13 cellular contexts compared by ENCODE assay signal in the genomic region with DNA sequence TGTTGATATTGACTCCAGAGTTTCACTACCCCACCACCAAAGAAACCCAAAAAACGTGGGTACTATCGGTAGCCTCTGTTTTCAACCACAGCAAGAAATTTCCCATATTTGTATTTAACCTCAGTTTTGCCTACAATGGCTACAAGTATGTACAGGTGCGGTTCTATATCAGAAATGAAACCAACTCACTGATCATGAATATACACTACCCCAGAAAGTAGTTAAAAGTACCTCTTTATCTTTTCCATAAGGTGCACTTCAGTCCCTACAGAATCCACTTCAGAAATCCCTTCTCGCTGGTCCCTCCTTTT.
DNase-seq lines count a peak whose midpoint lies in the region; ATAC-seq and TF ChIP-seq lines count a peak whose summit lies in the region.
"Had no signal": no experiment of that assay in that cellular context is flagged by ENCODE, and none has a peak within 500 bp of the region (broad histone marks: within the 10 kb centered on the region; RNA-seq: fewer than 3 reads in every experiment).

No MANE protein-coding gene starts in this region.

- no peak overlapping the region for H3K9ac ChIP-seq in mesenchymal stem cell (ENCODE audit: low read length)
- H3K9ac ChIP-seq: BLaER1 treated with 17β-estradiol and CSF1 and Interleukin-3, amounts not matched to agents 10 nM and 100 nM had no signal

- H2BK120ac ChIP-seq in mesenchymal stem cell (ENCODE audit: low read depth, low read length) = no peak overlapping the region

- no peak for TF ChIP-seq POLR2A in erythroblast (IDR thresholded peaks at IDR 0.05; ENCODE audit: low read length)

- H3K27ac ChIP-seq in mesenchymal stem cell (ENCODE audit: low read length, poor library complexity, severe bottlenecking) = peak overlapping the region; percentile 35

- DNase-seq in mesenchymal stem cell = no peak
- DNase-seq in activated gamma-delta T cell treated with Interleukin-2 at 50 U/mL for 16 hours = no peak
- no peak for DNase-seq in erythroblast (lab: John Stamatoyannopoulos, UW)
- no peak for DNase-seq in CD1c-positive myeloid dendritic cell (ENCODE audit: extremely low spot score)
- DNase-seq: activated T-cell treated with anti-CD3 and anti-CD28 coated beads, Interleukin-2, amount 50 U/mL, for 24 hours; H9; NCI-H345 had no signal

- no peak overlapping the region for H3K4me3 ChIP-seq in mesenchymal stem cell (ENCODE audit: insufficient read depth in 1 of 2, low read depth in 1 of 2, low read length in 2 of 2)
- H3K4me3 ChIP-seq: BLaER1 treated with 17β-estradiol and CSF1 and Interleukin-3, amounts not matched to agents 10 nM and 100 nM; lung had no signal

- peaks cover 4% of the 10 kb centered on the region for H3K4me1 ChIP-seq in mesenchymal stem cell (ENCODE audit: control insufficient read depth, insufficient read depth, low read depth, low read length)

- H3K27me3 ChIP-seq in mesenchymal stem cell (ENCODE audit: control insufficient read depth in 1 of 2, insufficient read depth in 1 of 2, low read length in 2 of 2) = no peaks in the 10 kb centered on the region
- H3K27me3 ChIP-seq: BLaER1 treated with 17β-estradiol and CSF1 and Interleukin-3, amounts not matched to agents 10 nM and 100 nM had no signal

- H3K4ac ChIP-seq in mesenchymal stem cell (ENCODE audit: low read depth in 1 of 2, low read length in 2 of 2) = no peak overlapping the region

- WGBS in mesenchymal stem cell = 88% methylated on average over 4 of the region's 4 CpGs

- H4K91ac ChIP-seq in mesenchymal stem cell (ENCODE audit: low read length) = no peak overlapping the region

- H2BK5ac ChIP-seq in mesenchymal stem cell (ENCODE audit: low read depth, low read length, poor library complexity, severe bottlenecking) = no peak overlapping the region

- H2AK5ac ChIP-seq in mesenchymal stem cell (ENCODE audit: low read length, severe bottlenecking) = peak overlapping the region; percentile 85

- no peak overlapping the region for H2BK12ac ChIP-seq in mesenchymal stem cell (ENCODE audit: low read length in 2 of 2)

- no peak overlapping the region for H3K14ac ChIP-seq in mesenchymal stem cell (ENCODE audit: low read length in 2 of 2)

- H3K9me3 ChIP-seq in mesenchymal stem cell (ENCODE audit: control insufficient read depth, low read length) = no peaks in the 10 kb centered on the region
- H3K9me3 ChIP-seq: BLaER1 treated with 17β-estradiol and CSF1 and Interleukin-3, amounts not matched to agents 10 nM and 100 nM had no signal

- no peak overlapping the region for H3K18ac ChIP-seq in mesenchymal stem cell (ENCODE audit: low read depth in 1 of 2, low read length in 2 of 2)

- H2BK15ac ChIP-seq in mesenchymal stem cell (ENCODE audit: low read depth, poor library complexity, severe bottlenecking) = no peak overlapping the region

- no peak overlapping the region for H3K23ac ChIP-seq in mesenchymal stem cell (ENCODE audit: low read length in 2 of 2)

- no peak overlapping the region for H2AFZ ChIP-seq in mesenchymal stem cell (ENCODE audit: low read depth, low read length)

- H3K79me1 ChIP-seq in mesenchymal stem cell (replicated peaks; ENCODE audit: low read length, poor library complexity, severe bottlenecking) = no peaks in the 10 kb centered on the region

- H3K4me2 ChIP-seq in mesenchymal stem cell (ENCODE audit: low read length, poor library complexity, severe bottlenecking) = no peak overlapping the region

- peak; percentile 67 for ATAC-seq in GM19023 (IDR thresholded peaks at IDR 0.05; ENCODE audit: unreplicated experiment)
- peak; percentile 62 for ATAC-seq in GM21786 (IDR thresholded peaks at IDR 0.05; ENCODE audit: unreplicated experiment)
- peak; percentile 66 for ATAC-seq in HG03135 (IDR thresholded peaks at IDR 0.05; ENCODE audit: unreplicated experiment)
- ATAC-seq: activated CD4-positive, CD25-positive, alpha-beta regulatory T cell treated with anti-CD3 and anti-CD28 coated beads, Interleukin-2, amount 50 U/mL, for 24 hours had no signal

- no peak overlapping the region for H4K8ac ChIP-seq in mesenchymal stem cell (ENCODE audit: low read length)

- H3K36me3 ChIP-seq in mesenchymal stem cell (ENCODE audit: control insufficient read depth in 1 of 2, insufficient read depth in 2 of 2, low read depth in 1 of 2, low read length in 2 of 2) = peaks cover 0 to 3% of the 10 kb centered on the region in 2 experiments
- H3K36me3 ChIP-seq: BLaER1 treated with 17β-estradiol and CSF1 and Interleukin-3, amounts not matched to agents 10 nM and 100 nM had no signal
